Comparison of ENCODE assay signal across 8 cellular contexts in the genomic region with DNA sequence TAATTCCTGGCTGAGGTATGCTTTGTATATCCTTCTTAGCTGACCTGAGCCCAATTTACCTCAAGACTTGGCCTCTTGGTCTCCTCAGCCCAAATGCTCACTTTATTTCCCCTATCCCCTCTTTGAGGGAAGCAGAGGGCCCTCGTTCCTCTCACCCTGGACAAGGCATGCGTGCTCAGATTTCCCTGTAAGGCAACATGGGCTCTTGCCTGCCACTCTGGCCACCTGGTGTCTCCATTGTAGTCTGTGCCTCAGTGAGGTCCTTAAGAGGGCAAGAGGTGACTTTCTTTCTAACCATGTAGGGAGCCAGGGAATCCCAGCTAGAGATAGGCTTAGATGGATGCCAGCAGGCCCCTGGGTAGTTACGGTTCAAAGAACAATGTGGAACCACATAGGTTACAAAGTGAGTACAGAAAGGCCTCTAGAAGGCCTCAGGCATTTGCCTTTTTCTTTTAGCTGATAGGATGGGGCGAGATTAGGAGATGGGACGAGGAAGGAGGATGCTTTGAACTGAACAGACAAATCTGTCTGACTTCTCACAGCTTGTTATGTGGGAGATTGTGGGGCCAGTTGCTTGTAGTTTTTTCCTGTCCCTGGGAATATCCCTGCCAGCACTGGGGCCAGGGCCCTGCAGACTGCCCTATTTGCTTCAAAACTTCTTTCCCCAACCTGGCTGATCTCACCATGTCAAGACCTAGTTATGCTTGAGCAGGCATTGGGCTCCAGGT. TPM values are rescaled to one million over a fixed set of nuclear protein-coding genes. Genes with fewer than 3 reads are reported as not detected.
A peak's percentile ranks its signal among the peaks of the same experiment; 100 is the strongest.
DNase-seq lines count a peak whose midpoint lies in the region; ATAC-seq and TF ChIP-seq lines count a peak whose summit lies in the region.

No MANE protein-coding gene starts in this region.

- H3K27me3 ChIP-seq in Loucy (ENCODE audit: insufficient read depth, low read length, poor library complexity, severe bottlenecking): no peaks in the 10 kb centered on the region

- H3K9me2 ChIP-seq in Loucy (replicated peaks; ENCODE audit: low read depth, low read length): no peaks in the 10 kb centered on the region

- peak overlapping the region; percentile 92; the same call in 1 of the 2 replicates for H2AFZ ChIP-seq in Loucy (ENCODE audit: low read length)

- peak overlapping the region; percentile 98 for H3K4me3 ChIP-seq in Loucy (ENCODE audit: low read length, poor library complexity, severe bottlenecking)

- H3K36me3 Mint-ChIP-seq in CD14-positive monocyte: peaks cover 0 to 3% of the 10 kb centered on the region in 2 donors
- H3K36me3 Mint-ChIP-seq in nephron progenitor cell (ENCODE audit: low read depth): peaks cover 16% of the 10 kb centered on the region

- H3K4me3 Mint-ChIP-seq in CD14-positive monocyte (peak overlapping the region; percentile 97 to 99), nephron progenitor cell (peak overlapping the region; percentile 95)

- peaks cover 52% of the 10 kb centered on the region for H3K79me2 ChIP-seq in Loucy (ENCODE audit: insufficient read depth, low read length)

- peaks cover 25% of the 10 kb centered on the region for H3K4me1 Mint-ChIP-seq in CD14-positive monocyte
- peaks cover 52% of the 10 kb centered on the region for H3K4me1 Mint-ChIP-seq in nephron progenitor cell

- H3K4me1 ChIP-seq in Loucy (ENCODE audit: insufficient read depth, low read length, poor library complexity, severe bottlenecking): peaks cover 47% of the 10 kb centered on the region

- no peak for ATAC-seq in HG03139 (IDR thresholded peaks at IDR 0.05; ENCODE audit: unreplicated experiment)

- no peaks in the 10 kb centered on the region for H3K36me3 ChIP-seq in Loucy (ENCODE audit: insufficient read depth, low read length)

- DNase-seq in CD14-positive monocyte (ENCODE audit: low spot score) (no peak), dermis blood vessel endothelial cell (peak; percentile 25), nephron progenitor cell (peak; percentile 8), EL (no peak), MV-4-11 (lab: John Stamatoyannopoulos, UW) (no peak), NCI-H1930 (lab: John Stamatoyannopoulos, UW) (no peak)

- H3K27ac Mint-ChIP-seq in CD14-positive monocyte (peak overlapping the region in 6 of 7 donors; percentile 93 to 96 (median 94)), nephron progenitor cell (peak overlapping the region; percentile 99)

- no peaks in the 10 kb centered on the region for H3K9me3 ChIP-seq in Loucy (ENCODE audit: insufficient read depth, low read depth, low read length)

- H3F3A ChIP-seq in Loucy (ENCODE audit: low read depth): no peaks in the 10 kb centered on the region

- TF ChIP-seq CTCF in CD14-positive monocyte (IDR thresholded peaks at IDR 0.05): no peak
- TF ChIP-seq CTCF in Loucy (conservative IDR thresholded peaks at IDR 0.05; ENCODE audit: low read length): no peak
- no peak for TF ChIP-seq CTCF in nephron progenitor cell (IDR thresholded peaks at IDR 0.05)

- H3K9me3 Mint-ChIP-seq in CD14-positive monocyte (no peaks in the 10 kb centered on the region), nephron progenitor cell (peaks cover 10% of the 10 kb centered on the region)

- peak overlapping the region; percentile 97 for H3K9ac ChIP-seq in Loucy (ENCODE audit: low read depth, low read length, poor library complexity, severe bottlenecking)

- H3K4me2 ChIP-seq in Loucy (ENCODE audit: low read depth, low read length, poor library complexity, severe bottlenecking): peak overlapping the region; percentile 96

- H3K27me3 Mint-ChIP-seq in CD14-positive monocyte (ENCODE audit: low read depth in 3 of 3) (peaks cover 0 to 1% (median 0%) of the 10 kb centered on the region in 3 donors), nephron progenitor cell (ENCODE audit: low read depth, poor library complexity) (peaks cover 7% of the 10 kb centered on the region)

- H4K20me1 ChIP-seq in Loucy (ENCODE audit: insufficient read depth, low read length, poor library complexity, severe bottlenecking): no peaks in the 10 kb centered on the region

- intact Hi-C loops in CD14-positive monocyte (cut with micrococcal nuclease): no loop called here

RNA-seq across cellular contexts. Expression of gene INTS14, which starts 1.1 kb away (rescaled TPM):
- polyA plus RNA-seq in CD14-positive monocyte: 10 to 100 TPM; 10.1 to 12.0 TPM
- 42.9 and 48.4 TPM in 2 replicates for total RNA-seq in dermis blood vessel endothelial cell

RNA-seq across cellular contexts. Expression of gene SLC24A1, which starts 9.7 kb away (rescaled TPM):
- polyA plus RNA-seq in CD14-positive monocyte: under 1 TPM; 0.80 to 0.83 TPM
- 5.3 and 20.5 TPM in 2 replicates for total RNA-seq in dermis blood vessel endothelial cell

Comparison
In these comparisons a context has a peak if more than half of its experiments do, and no peak if none do; other contexts are left out.
1. DNase-seq: peak in dermis blood vessel endothelial cell (single experiment) and nephron progenitor cell (single experiment); none in CD14-positive monocyte (single experiment), EL (single experiment), MV-4-11 (single experiment) and NCI-H1930 (0 of 2).